In genomic region chr3:114903213-114903612, GRCh38 we compare ENCODE assay signal across 9 cellular contexts.
DNase-seq lines count a peak whose midpoint lies in the region; ATAC-seq and TF ChIP-seq lines count a peak whose summit lies in the region.
"Had no signal": no experiment of that assay in that cellular context is flagged by ENCODE, and none has a peak within 500 bp of the region (broad histone marks: within the 10 kb centered on the region; RNA-seq: fewer than 3 reads in every experiment).

No MANE protein-coding gene starts in this region.

- peak overlapping the region; percentile 70 for H3K9ac ChIP-seq in Loucy (ENCODE audit: low read depth, low read length, poor library complexity, severe bottlenecking)

- no peaks in the 10 kb centered on the region for H4K20me1 ChIP-seq in Loucy (ENCODE audit: insufficient read depth, low read length, poor library complexity, severe bottlenecking)

- no peaks in the 10 kb centered on the region for H3K79me2 ChIP-seq in Loucy (ENCODE audit: insufficient read depth, low read length)

- H3K27me3 ChIP-seq in Loucy (ENCODE audit: insufficient read depth, low read length, poor library complexity, severe bottlenecking): no peaks in the 10 kb centered on the region
- H3K27me3 ChIP-seq in esophagus muscularis mucosa: no peaks in the 10 kb centered on the region
- H3K27me3 ChIP-seq in left lung: no peaks in the 10 kb centered on the region

- H3K9me3 ChIP-seq in Loucy (ENCODE audit: insufficient read depth, low read depth, low read length): peaks cover under 1% of the 10 kb centered on the region; the same call in 1 of the 2 replicates
- H3K9me3 ChIP-seq in esophagus muscularis mucosa: no peaks in the 10 kb centered on the region
- no peaks in the 10 kb centered on the region for H3K9me3 ChIP-seq in left lung

- peak overlapping the region; percentile 67 for H3K4me2 ChIP-seq in Loucy (ENCODE audit: low read depth, low read length, poor library complexity, severe bottlenecking)

- no peaks in the 10 kb centered on the region for H3K9me2 ChIP-seq in Loucy (replicated peaks; ENCODE audit: low read depth, low read length)

- H3F3A ChIP-seq in Loucy (ENCODE audit: low read depth): peaks cover 20% of the 10 kb centered on the region

- 81% methylated on average over 1 of the region's 1 CpG for WGBS in esophagus muscularis mucosa

- no peak for TF ChIP-seq POLR2A in esophagus muscularis mucosa (IDR thresholded peaks at IDR 0.05; ENCODE audit: low read depth)

- no peak overlapping the region for H2AFZ ChIP-seq in Loucy (ENCODE audit: low read length)

- DNase-seq in esophagus muscularis mucosa (ENCODE audit: extremely low spot score) (no peak), pons (ENCODE audit: low spot score) (peak; percentile 77), NCI-H526 treated with DMSO at 0.1 percent for 48 hours (lab: John Stamatoyannopoulos, UW) (no peak), NOMO-1 treated with dmso at 0.1 percent for 144 hours (lab: John Stamatoyannopoulos, UW; ENCODE audit: unreplicated experiment) (no peak), left lung (no peak)
- DNase-seq: CD4-positive, CD25-positive, alpha-beta regulatory T cell had no signal

- TF ChIP-seq CTCF in Loucy (conservative IDR thresholded peaks at IDR 0.05; ENCODE audit: low read length) (no peak), esophagus muscularis mucosa (IDR thresholded peaks at IDR 0.05) (no peak), left lung (IDR thresholded peaks at IDR 0.05) (no peak)

- TF ChIP-seq EP300 in esophagus muscularis mucosa (IDR thresholded peaks at IDR 0.05): no peak

- H3K27ac ChIP-seq in esophagus muscularis mucosa (replicated peaks in 1 of 4): peak overlapping the region in 3 of 4 donors; percentile 6 to 44 (median 12)
- H3K27ac ChIP-seq in left lung: no peak overlapping the region

- H3K4me1 ChIP-seq in Loucy (ENCODE audit: insufficient read depth, low read length, poor library complexity, severe bottlenecking): peaks cover 72% of the 10 kb centered on the region
- peaks cover 12 to 44% (median 42%) of the 10 kb centered on the region in 4 donors for H3K4me1 ChIP-seq in esophagus muscularis mucosa
- no peaks in the 10 kb centered on the region for H3K4me1 ChIP-seq in left lung

- no peaks in the 10 kb centered on the region; the same call in 1 of the 2 replicates for H3K36me3 ChIP-seq in Loucy (ENCODE audit: insufficient read depth, low read length)
- H3K36me3 ChIP-seq in esophagus muscularis mucosa: no peaks in the 10 kb centered on the region
- no peaks in the 10 kb centered on the region for H3K36me3 ChIP-seq in left lung

- H3K4me3 ChIP-seq in Loucy (ENCODE audit: low read length, poor library complexity, severe bottlenecking) (no peak overlapping the region), esophagus muscularis mucosa (no peak overlapping the region), left lung (no peak overlapping the region)

- intact Hi-C loops in esophagus muscularis mucosa (cut with DNase I) (no loop called here), left lung (cut with DNase I) (no loop called here)

- peak; percentile 16 for ATAC-seq in GM19025 (IDR thresholded peaks at IDR 0.05; ENCODE audit: low read depth, unreplicated experiment)
- ATAC-seq in left lung: no peak
- no peak for ATAC-seq in HG03442 (IDR thresholded peaks at IDR 0.05; ENCODE audit: unreplicated experiment)

Comparison
In these comparisons a context has a peak if more than half of its experiments do, and no peak if none do; other contexts are left out.
1. H3K27ac ChIP-seq: peak in esophagus muscularis mucosa (3 of 4); none in left lung (0 of 2).